In genomic region chr10:49175587-49176309, GRCh38 we compare ENCODE assay signal across 24 cellular contexts. TPM values are rescaled to one million over a fixed set of nuclear protein-coding genes. Genes with fewer than 3 reads are reported as not detected.
DNase-seq lines count a peak whose midpoint lies in the region; TF ChIP-seq lines count a peak whose summit lies in the region.
"Had no signal": no experiment of that assay in that cellular context is flagged by ENCODE, and none has a peak within 500 bp of the region (broad histone marks: within the 10 kb centered on the region; RNA-seq: fewer than 3 reads in every experiment).

No MANE protein-coding gene starts in this region.

- no peak overlapping the region for H3K4me2 ChIP-seq in smooth muscle cell
- H3K4me2 ChIP-seq: A549 had no signal

- H3K27ac Mint-ChIP-seq in activated CD4-positive, alpha-beta memory T cell treated with anti-CD3 and anti-CD28 coated beads for 36 hours = peak overlapping the region; percentile 94
- H3K27ac Mint-ChIP-seq in glutamatergic neuron (ENCODE audit: unreplicated experiment) (peak overlapping the region; percentile 91), type B pancreatic cell (no peak overlapping the region)
- H3K27ac Mint-ChIP-seq: activated naive CD4-positive, alpha-beta T cell treated with anti-CD3 and anti-CD28 coated beads, Interleukin-2, amount 50 U/mL, for 24 hours had no signal

- no peak overlapping the region for H3K4me3 ChIP-seq in skeletal muscle tissue (ENCODE audit: low read length in 3 of 3)
- no peak overlapping the region for H3K4me3 ChIP-seq in smooth muscle cell
- H3K4me3 ChIP-seq: A549, cardiac muscle cell, GM23248 had no signal

- H3K79me2 ChIP-seq in smooth muscle cell (ENCODE audit: low read depth) = no peaks in the 10 kb centered on the region

- TF ChIP-seq CTCF in glutamatergic neuron (IDR thresholded peaks at IDR 0.05; ENCODE audit: partially characterized antibody, unreplicated experiment) = no peak
- TF ChIP-seq CTCF in type B pancreatic cell (conservative IDR thresholded peaks at IDR 0.05) = no peak
- TF ChIP-seq CTCF in smooth muscle cell (IDR thresholded peaks at IDR 0.05; ENCODE audit: borderline replicate concordance, insufficient read depth, poor library complexity, severe bottlenecking) = no peak

- H3K4me1 Mint-ChIP-seq in activated CD4-positive, alpha-beta memory T cell treated with anti-CD3 and anti-CD28 coated beads for 36 hours (ENCODE audit: low read depth) = peaks cover 55% of the 10 kb centered on the region
- H3K4me1 Mint-ChIP-seq in glutamatergic neuron (ENCODE audit: low read depth, unreplicated experiment) (peaks cover 32% of the 10 kb centered on the region), type B pancreatic cell (ENCODE audit: unreplicated experiment) (peaks cover 4% of the 10 kb centered on the region)
- H3K4me1 Mint-ChIP-seq: activated naive CD4-positive, alpha-beta T cell treated with anti-CD3 and anti-CD28 coated beads, Interleukin-2, amount 50 U/mL, for 24 hours had no signal

- no peaks in the 10 kb centered on the region for H3K9me3 Mint-ChIP-seq in activated CD4-positive, alpha-beta memory T cell treated with anti-CD3 and anti-CD28 coated beads for 36 hours
- peaks cover 10% of the 10 kb centered on the region for H3K9me3 Mint-ChIP-seq in glutamatergic neuron (ENCODE audit: unreplicated experiment)
- no peaks in the 10 kb centered on the region for H3K9me3 Mint-ChIP-seq in type B pancreatic cell
- H3K9me3 Mint-ChIP-seq: activated naive CD4-positive, alpha-beta T cell treated with anti-CD3 and anti-CD28 coated beads, Interleukin-2, amount 50 U/mL, for 24 hours had no signal

- H3K36me3 ChIP-seq in skeletal muscle tissue (ENCODE audit: control insufficient read depth in 3 of 3, insufficient read depth in 3 of 3, low read length in 3 of 3) (no peaks in the 10 kb centered on the region), smooth muscle cell (ENCODE audit: low read depth) (no peaks in the 10 kb centered on the region)
- H3K36me3 ChIP-seq: cardiac muscle cell had no signal

- no peaks in the 10 kb centered on the region for H3K27me3 Mint-ChIP-seq in activated CD4-positive, alpha-beta memory T cell treated with anti-CD3 and anti-CD28 coated beads for 36 hours
- peaks cover 10% of the 10 kb centered on the region for H3K27me3 Mint-ChIP-seq in glutamatergic neuron (ENCODE audit: unreplicated experiment)
- H3K27me3 Mint-ChIP-seq in type B pancreatic cell = peaks cover 3% of the 10 kb centered on the region

- H3K27me3 ChIP-seq in skeletal muscle tissue (ENCODE audit: control insufficient read depth in 3 of 3, insufficient read depth in 3 of 3, low read length in 3 of 3) = no peaks in the 10 kb centered on the region
- H3K27me3 ChIP-seq in smooth muscle cell (ENCODE audit: low read depth) = no peaks in the 10 kb centered on the region
- H3K27me3 ChIP-seq: cardiac muscle cell had no signal

- peak; percentile 55 for DNase-seq in activated CD8-positive, alpha-beta memory T cell treated with anti-CD3 and anti-CD28 coated beads for 24 hours
- no peak for DNase-seq in activated CD8-positive, alpha-beta memory T cell treated with anti-CD3 and anti-CD28 coated beads, Interleukin-2, amount 50 U/mL, for 4 hours
- no peak for DNase-seq in activated CD4-positive, alpha-beta memory T cell treated with anti-CD3 and anti-CD28 coated beads for 36 hours
- DNase-seq in glutamatergic neuron = no peak
- no peak for DNase-seq in type B pancreatic cell (ENCODE audit: extremely low spot score, unreplicated experiment)
- no peak for DNase-seq in smooth muscle cell (lab: John Stamatoyannopoulos, UW; ENCODE audit: unreplicated experiment)
- DNase-seq in AG08395 (ENCODE audit: low spot score) = no peak
- DNase-seq: activated CD4-positive, alpha-beta T cell treated with anti-CD3 and anti-CD28 coated beads for 1 hour; anterior cingulate cortex; C1 segment of cervical spinal cord; dermis blood vessel endothelial cell; GM23248; Kasumi-1; NCI-H187; NCI-H69; stimulated activated CD4-positive, alpha-beta T cell treated with anti-CD3 and anti-CD28 coated beads, Interleukin-12 subunit alpha, Interleukin-12 subunit beta, amount 100 ng/mL, for 4 hours; stimulated activated CD4-positive, alpha-beta T cell treated with anti-CD3 and anti-CD28 coated beads, Interleukin-4, amount 100 ng/mL, for 4 hours; trophoblast cell had no signal

- peaks cover 5% of the 10 kb centered on the region for H3F3A ChIP-seq in smooth muscle cell (ENCODE audit: low read depth)

- no peak overlapping the region for H2AFZ ChIP-seq in smooth muscle cell (ENCODE audit: low read depth)
- H2AFZ ChIP-seq: GM23248 had no signal

- H3K4me1 ChIP-seq in skeletal muscle tissue (ENCODE audit: control insufficient read depth in 3 of 3, insufficient read depth in 3 of 3, low read length in 3 of 3) (peaks cover 25 to 35% (median 29%) of the 10 kb centered on the region in 3 donors), smooth muscle cell (ENCODE audit: low read depth) (peaks cover 4% of the 10 kb centered on the region)
- H3K4me1 ChIP-seq: A549 had no signal

- POLR2A ChIA-PET in activated CD4-positive, alpha-beta memory T cell treated with anti-CD3 and anti-CD28 coated beads for 36 hours (lab: Charles Lee) = interaction anchor here (7.5 kb wide), 1 partner anchor 14 kb away, joined by 77 read pairs; the partner anchor contains the start of gene TMEM273

- intact Hi-C loops in activated CD4-positive, alpha-beta memory T cell treated with anti-CD3 and anti-CD28 coated beads for 36 hours (cut with micrococcal nuclease) = loop anchor here (5.0 kb wide), 1 partner anchor 383 kb away; no protein-coding TSS in a partner anchor

- peak overlapping the region; percentile 76 for H3K27ac ChIP-seq in skeletal muscle tissue (ENCODE audit: low read depth, low read length)
- no peak overlapping the region for H3K27ac ChIP-seq in smooth muscle cell (ENCODE audit: low read depth)
- H3K27ac ChIP-seq: A549, cardiac muscle cell, GM23248 had no signal

- 96% methylated on average over 8 of the region's 8 CpGs for WGBS in smooth muscle cell (ENCODE audit: low lambda C conversion rate)

- H3K9me3 ChIP-seq in skeletal muscle tissue (ENCODE audit: control insufficient read depth in 3 of 3, low read length in 3 of 3) = no peaks in the 10 kb centered on the region
- no peaks in the 10 kb centered on the region for H3K9me3 ChIP-seq in smooth muscle cell (replicated peaks; ENCODE audit: low read depth)
- H3K9me3 ChIP-seq: A549 had no signal

- H4K20me1 ChIP-seq in smooth muscle cell (ENCODE audit: low read depth) = no peaks in the 10 kb centered on the region

- H3K4me3 Mint-ChIP-seq in activated CD4-positive, alpha-beta memory T cell treated with anti-CD3 and anti-CD28 coated beads for 36 hours = no peak overlapping the region
- peak overlapping the region; percentile 49 for H3K4me3 Mint-ChIP-seq in glutamatergic neuron (ENCODE audit: unreplicated experiment)
- H3K4me3 Mint-ChIP-seq in type B pancreatic cell = no peak overlapping the region
- H3K4me3 Mint-ChIP-seq: activated naive CD4-positive, alpha-beta T cell treated with anti-CD3 and anti-CD28 coated beads, Interleukin-2, amount 50 U/mL, for 24 hours had no signal

- H3K36me3 Mint-ChIP-seq in activated CD4-positive, alpha-beta memory T cell treated with anti-CD3 and anti-CD28 coated beads for 36 hours = peaks cover 7% of the 10 kb centered on the region
- H3K36me3 Mint-ChIP-seq in glutamatergic neuron (ENCODE audit: unreplicated experiment) = no peaks in the 10 kb centered on the region
- H3K36me3 Mint-ChIP-seq in type B pancreatic cell = no peaks in the 10 kb centered on the region
- H3K36me3 Mint-ChIP-seq: activated naive CD4-positive, alpha-beta T cell treated with anti-CD3 and anti-CD28 coated beads, Interleukin-2, amount 50 U/mL, for 24 hours had no signal

- H3K9ac ChIP-seq in skeletal muscle tissue (ENCODE audit: low read depth in 1 of 3, low read length in 3 of 3) = no peak overlapping the region
- no peak overlapping the region for H3K9ac ChIP-seq in smooth muscle cell (ENCODE audit: low read depth)

- CTCF ChIA-PET in activated CD4-positive, alpha-beta memory T cell treated with anti-CD3 and anti-CD28 coated beads for 36 hours (lab: Charles Lee) = no interaction called here

RNA-seq across cellular contexts. Expression of gene TMEM273, which starts 12.4 kb away (rescaled TPM):
- 100 to 1,000 TPM; 106 to 108 TPM for total RNA-seq in activated CD4-positive, alpha-beta memory T cell treated with anti-CD3 and anti-CD28 coated beads for 36 hours
- total RNA-seq in glutamatergic neuron (ENCODE audit: unreplicated experiment) (0.39 TPM), skeletal muscle tissue (6.8 TPM), type B pancreatic cell (ENCODE audit: low replicate concordance) (not detected in 2 replicates), smooth muscle cell (0.09 TPM in 1 of 2 replicates, not detected in the other)
- polyA plus RNA-seq in smooth muscle cell = not detected in 2 replicates
- total RNA-seq: cardiac muscle cell, GM23248, renal cortical epithelial cell had no signal
- polyA plus RNA-seq: A549, cardiac muscle cell, GM23248 had no signal

RNA-seq across cellular contexts. Expression of gene FAM170B, which starts 41.9 kb away (rescaled TPM):
- total RNA-seq in activated CD4-positive, alpha-beta memory T cell treated with anti-CD3 and anti-CD28 coated beads for 36 hours = not detected
- total RNA-seq in glutamatergic neuron (ENCODE audit: unreplicated experiment) (not detected), skeletal muscle tissue (not detected), type B pancreatic cell (ENCODE audit: low replicate concordance) (not detected in 2 replicates), smooth muscle cell (not detected in 2 replicates)
- polyA plus RNA-seq in smooth muscle cell = not detected in 2 replicates
- total RNA-seq: cardiac muscle cell, dermis blood vessel endothelial cell, GM23248, liver, renal cortical epithelial cell had no signal
- polyA plus RNA-seq: A549, cardiac muscle cell, GM23248, liver had no signal

Comparison
In these comparisons a context has a peak if more than half of its experiments do, and no peak if none do; other contexts are left out.
1. RNA of gene TMEM273, which starts 12.4 kb away (total RNA-seq): 106 to 108 TPM in activated CD4-positive, alpha-beta memory T cell treated with anti-CD3 and anti-CD28 coated beads for 36 hours; 6.8 TPM in skeletal muscle tissue (single experiment), 0.39 TPM in glutamatergic neuron (single experiment), 0.09 TPM in smooth muscle cell and not detected in type B pancreatic cell; every median in the first group is over 10 times any median in the second.